In genomic region chr6:119308048-119308570, GRCh38 we compare ENCODE assay signal across 1 cellular context.
A peak's percentile ranks its signal among the peaks of the same experiment; 100 is the strongest.
TF ChIP-seq lines count a peak whose summit lies in the region.

No MANE protein-coding gene starts in this region.

TF ChIP-seq in HEK293, 187 proteins besides CTCF, POLR2A, EP300 and RAD21 (continued from another document):
- TF ChIP-seq ZSCAN4 (tag by site-specific recombination; IDR thresholded peaks at IDR 0.05), result no peak
- TF ChIP-seq, protein P1, sequence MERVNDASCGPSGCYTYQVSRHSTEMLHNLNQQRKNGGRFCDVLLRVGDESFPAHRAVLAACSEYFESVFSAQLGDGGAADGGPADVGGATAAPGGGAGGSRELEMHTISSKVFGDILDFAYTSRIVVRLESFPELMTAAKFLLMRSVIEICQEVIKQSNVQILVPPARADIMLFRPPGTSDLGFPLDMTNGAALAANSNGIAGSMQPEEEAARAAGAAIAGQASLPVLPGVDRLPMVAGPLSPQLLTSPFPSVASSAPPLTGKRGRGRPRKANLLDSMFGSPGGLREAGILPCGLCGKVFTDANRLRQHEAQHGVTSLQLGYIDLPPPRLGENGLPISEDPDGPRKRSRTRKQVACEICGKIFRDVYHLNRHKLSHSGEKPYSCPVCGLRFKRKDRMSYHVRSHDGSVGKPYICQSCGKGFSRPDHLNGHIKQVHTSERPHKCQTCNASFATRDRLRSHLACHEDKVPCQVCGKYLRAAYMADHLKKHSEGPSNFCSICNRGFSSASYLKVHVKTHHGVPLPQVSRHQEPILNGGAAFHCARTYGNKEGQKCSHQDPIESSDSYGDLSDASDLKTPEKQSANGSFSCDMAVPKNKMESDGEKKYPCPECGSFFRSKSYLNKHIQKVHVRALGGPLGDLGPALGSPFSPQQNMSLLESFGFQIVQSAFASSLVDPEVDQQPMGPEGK (tag by site-specific recombination; IDR thresholded peaks at IDR 0.05), result no peak
- no peak for TF ChIP-seq ZNF157 (tag by site-specific recombination; IDR thresholded peaks at IDR 0.05)
- TF ChIP-seq ZNF658 (tag by site-specific recombination; IDR thresholded peaks at IDR 0.05), result no peak
- TF ChIP-seq ZNF37A (tag by site-specific recombination; IDR thresholded peaks at IDR 0.05), result no peak
- TF ChIP-seq ZXDB (tag by site-specific recombination; IDR thresholded peaks at IDR 0.05), result peak; percentile 47
- peak; percentile 77 for TF ChIP-seq ZNF366 (tag by site-specific recombination; conservative IDR thresholded peaks at IDR 0.05)
- no peak for TF ChIP-seq GLI2 (tag by site-specific recombination; IDR thresholded peaks at IDR 0.05; ENCODE audit: borderline replicate concordance, low read depth)
- TF ChIP-seq ZNF16 (tag by site-specific recombination; IDR thresholded peaks at IDR 0.05; ENCODE audit: low read depth), result no peak
- TF ChIP-seq ZNF132 (tag by site-specific recombination; IDR thresholded peaks at IDR 0.05; ENCODE audit: borderline replicate concordance), result no peak
- TF ChIP-seq PRDM6 (tag by site-specific recombination; IDR thresholded peaks at IDR 0.05), result peak; percentile 83
- TF ChIP-seq RBAK (tag by site-specific recombination; IDR thresholded peaks at IDR 0.05), result no peak
- no peak for TF ChIP-seq KLF16 (tag by site-specific recombination; IDR thresholded peaks at IDR 0.05)
- no peak for TF ChIP-seq ZBTB26 (tag by site-specific recombination; optimal IDR thresholded peaks at IDR 0.05)
- TF ChIP-seq, protein P2, sequence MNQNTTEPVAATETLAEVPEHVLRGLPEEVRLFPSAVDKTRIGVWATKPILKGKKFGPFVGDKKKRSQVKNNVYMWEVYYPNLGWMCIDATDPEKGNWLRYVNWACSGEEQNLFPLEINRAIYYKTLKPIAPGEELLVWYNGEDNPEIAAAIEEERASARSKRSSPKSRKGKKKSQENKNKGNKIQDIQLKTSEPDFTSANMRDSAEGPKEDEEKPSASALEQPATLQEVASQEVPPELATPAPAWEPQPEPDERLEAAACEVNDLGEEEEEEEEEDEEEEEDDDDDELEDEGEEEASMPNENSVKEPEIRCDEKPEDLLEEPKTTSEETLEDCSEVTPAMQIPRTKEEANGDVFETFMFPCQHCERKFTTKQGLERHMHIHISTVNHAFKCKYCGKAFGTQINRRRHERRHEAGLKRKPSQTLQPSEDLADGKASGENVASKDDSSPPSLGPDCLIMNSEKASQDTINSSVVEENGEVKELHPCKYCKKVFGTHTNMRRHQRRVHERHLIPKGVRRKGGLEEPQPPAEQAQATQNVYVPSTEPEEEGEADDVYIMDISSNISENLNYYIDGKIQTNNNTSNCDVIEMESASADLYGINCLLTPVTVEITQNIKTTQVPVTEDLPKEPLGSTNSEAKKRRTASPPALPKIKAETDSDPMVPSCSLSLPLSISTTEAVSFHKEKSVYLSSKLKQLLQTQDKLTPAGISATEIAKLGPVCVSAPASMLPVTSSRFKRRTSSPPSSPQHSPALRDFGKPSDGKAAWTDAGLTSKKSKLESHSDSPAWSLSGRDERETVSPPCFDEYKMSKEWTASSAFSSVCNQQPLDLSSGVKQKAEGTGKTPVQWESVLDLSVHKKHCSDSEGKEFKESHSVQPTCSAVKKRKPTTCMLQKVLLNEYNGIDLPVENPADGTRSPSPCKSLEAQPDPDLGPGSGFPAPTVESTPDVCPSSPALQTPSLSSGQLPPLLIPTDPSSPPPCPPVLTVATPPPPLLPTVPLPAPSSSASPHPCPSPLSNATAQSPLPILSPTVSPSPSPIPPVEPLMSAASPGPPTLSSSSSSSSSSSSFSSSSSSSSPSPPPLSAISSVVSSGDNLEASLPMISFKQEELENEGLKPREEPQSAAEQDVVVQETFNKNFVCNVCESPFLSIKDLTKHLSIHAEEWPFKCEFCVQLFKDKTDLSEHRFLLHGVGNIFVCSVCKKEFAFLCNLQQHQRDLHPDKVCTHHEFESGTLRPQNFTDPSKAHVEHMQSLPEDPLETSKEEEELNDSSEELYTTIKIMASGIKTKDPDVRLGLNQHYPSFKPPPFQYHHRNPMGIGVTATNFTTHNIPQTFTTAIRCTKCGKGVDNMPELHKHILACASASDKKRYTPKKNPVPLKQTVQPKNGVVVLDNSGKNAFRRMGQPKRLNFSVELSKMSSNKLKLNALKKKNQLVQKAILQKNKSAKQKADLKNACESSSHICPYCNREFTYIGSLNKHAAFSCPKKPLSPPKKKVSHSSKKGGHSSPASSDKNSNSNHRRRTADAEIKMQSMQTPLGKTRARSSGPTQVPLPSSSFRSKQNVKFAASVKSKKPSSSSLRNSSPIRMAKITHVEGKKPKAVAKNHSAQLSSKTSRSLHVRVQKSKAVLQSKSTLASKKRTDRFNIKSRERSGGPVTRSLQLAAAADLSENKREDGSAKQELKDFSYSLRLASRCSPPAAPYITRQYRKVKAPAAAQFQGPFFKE (tag by site-specific recombination; IDR thresholded peaks at IDR 0.05; ENCODE audit: borderline replicate concordance), result no peak
- TF ChIP-seq ZNF169 (tag by site-specific recombination; IDR thresholded peaks at IDR 0.05), result no peak
- TF ChIP-seq ZBTB17 (tag by site-specific recombination; IDR thresholded peaks at IDR 0.05), result 0 out of 2 replicates have a peak, but pooled peaks have one; percentile 42
- no peak for TF ChIP-seq ZNF677 (tag by site-specific recombination; IDR thresholded peaks at IDR 0.05)
- peak; percentile 59; the same call in 1 of the 2 replicates for TF ChIP-seq TSHZ1 (tag by site-specific recombination; IDR thresholded peaks at IDR 0.05; ENCODE audit: borderline replicate concordance)
- TF ChIP-seq ZNF610 (tag by site-specific recombination; IDR thresholded peaks at IDR 0.05; ENCODE audit: borderline replicate concordance), result no peak
- TF ChIP-seq ZNF121 (tag by site-specific recombination; IDR thresholded peaks at IDR 0.05), result no peak
- no peak for TF ChIP-seq ZNF560 (tag by site-specific recombination; IDR thresholded peaks at IDR 0.05; ENCODE audit: borderline replicate concordance)
- TF ChIP-seq ZNF433 (tag by site-specific recombination; IDR thresholded peaks at IDR 0.05; ENCODE audit: low read depth), result no peak
- no peak for TF ChIP-seq GLIS1 (tag by site-specific recombination; IDR thresholded peaks at IDR 0.05)
- TF ChIP-seq ZNF510 (tag by site-specific recombination; IDR thresholded peaks at IDR 0.05; ENCODE audit: insufficient replicate concordance), result no peak
- TF ChIP-seq MZF1 (tag by site-specific recombination; IDR thresholded peaks at IDR 0.05; ENCODE audit: borderline replicate concordance), result peak; percentile 61; the same call in 1 of the 2 replicates
- no peak for TF ChIP-seq ZNF624 (tag by site-specific recombination; IDR thresholded peaks at IDR 0.05)
- no peak for TF ChIP-seq ZFHX2 (tag by site-specific recombination; conservative IDR thresholded peaks at IDR 0.05)
- no peak for TF ChIP-seq ZBTB6 (tag by site-specific recombination; IDR thresholded peaks at IDR 0.05)
- TF ChIP-seq ZNF184 (tag by site-specific recombination; IDR thresholded peaks at IDR 0.05), result peak; percentile 79; the same call in 1 of the 2 replicates
- no peak for TF ChIP-seq ZNF654 (tag by site-specific recombination; IDR thresholded peaks at IDR 0.05; ENCODE audit: low read depth)
- no peak for TF ChIP-seq SCRT2 (tag by site-specific recombination; IDR thresholded peaks at IDR 0.05)
- TF ChIP-seq GLIS2 (tag by site-specific recombination; IDR thresholded peaks at IDR 0.05), result no peak
- TF ChIP-seq SALL2 (tag by site-specific recombination; IDR thresholded peaks at IDR 0.05; ENCODE audit: borderline replicate concordance), result no peak
TF ChIP-seq in HEK293: peak in this region for 39.
